1 cellular context compared by ENCODE assay signal in the genomic region with DNA sequence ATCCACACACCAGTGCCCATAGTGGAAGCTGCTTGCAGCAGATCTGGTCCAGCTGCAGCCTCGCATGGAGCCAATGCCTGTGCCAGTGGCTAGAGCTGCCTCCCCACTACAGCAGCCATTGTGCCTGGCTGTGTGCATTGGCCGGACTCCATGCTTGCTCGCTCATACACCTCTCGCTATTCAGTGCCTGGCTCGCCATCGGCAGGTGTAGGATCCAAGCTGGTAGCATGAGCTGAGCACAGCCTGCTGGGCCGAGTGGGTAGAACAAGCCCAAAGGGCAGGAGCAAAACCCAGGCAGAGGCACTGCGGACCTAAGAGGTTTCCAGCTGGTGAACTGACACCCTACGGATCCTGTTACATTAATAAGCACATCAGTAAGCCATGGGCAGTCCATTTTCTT.
TF ChIP-seq lines count a peak whose summit lies in the region.

No MANE protein-coding gene starts in this region.

TF ChIP-seq in GM23338, 12 proteins besides CTCF, POLR2A, EP300 and RAD21:
- TF ChIP-seq, protein P1, sequence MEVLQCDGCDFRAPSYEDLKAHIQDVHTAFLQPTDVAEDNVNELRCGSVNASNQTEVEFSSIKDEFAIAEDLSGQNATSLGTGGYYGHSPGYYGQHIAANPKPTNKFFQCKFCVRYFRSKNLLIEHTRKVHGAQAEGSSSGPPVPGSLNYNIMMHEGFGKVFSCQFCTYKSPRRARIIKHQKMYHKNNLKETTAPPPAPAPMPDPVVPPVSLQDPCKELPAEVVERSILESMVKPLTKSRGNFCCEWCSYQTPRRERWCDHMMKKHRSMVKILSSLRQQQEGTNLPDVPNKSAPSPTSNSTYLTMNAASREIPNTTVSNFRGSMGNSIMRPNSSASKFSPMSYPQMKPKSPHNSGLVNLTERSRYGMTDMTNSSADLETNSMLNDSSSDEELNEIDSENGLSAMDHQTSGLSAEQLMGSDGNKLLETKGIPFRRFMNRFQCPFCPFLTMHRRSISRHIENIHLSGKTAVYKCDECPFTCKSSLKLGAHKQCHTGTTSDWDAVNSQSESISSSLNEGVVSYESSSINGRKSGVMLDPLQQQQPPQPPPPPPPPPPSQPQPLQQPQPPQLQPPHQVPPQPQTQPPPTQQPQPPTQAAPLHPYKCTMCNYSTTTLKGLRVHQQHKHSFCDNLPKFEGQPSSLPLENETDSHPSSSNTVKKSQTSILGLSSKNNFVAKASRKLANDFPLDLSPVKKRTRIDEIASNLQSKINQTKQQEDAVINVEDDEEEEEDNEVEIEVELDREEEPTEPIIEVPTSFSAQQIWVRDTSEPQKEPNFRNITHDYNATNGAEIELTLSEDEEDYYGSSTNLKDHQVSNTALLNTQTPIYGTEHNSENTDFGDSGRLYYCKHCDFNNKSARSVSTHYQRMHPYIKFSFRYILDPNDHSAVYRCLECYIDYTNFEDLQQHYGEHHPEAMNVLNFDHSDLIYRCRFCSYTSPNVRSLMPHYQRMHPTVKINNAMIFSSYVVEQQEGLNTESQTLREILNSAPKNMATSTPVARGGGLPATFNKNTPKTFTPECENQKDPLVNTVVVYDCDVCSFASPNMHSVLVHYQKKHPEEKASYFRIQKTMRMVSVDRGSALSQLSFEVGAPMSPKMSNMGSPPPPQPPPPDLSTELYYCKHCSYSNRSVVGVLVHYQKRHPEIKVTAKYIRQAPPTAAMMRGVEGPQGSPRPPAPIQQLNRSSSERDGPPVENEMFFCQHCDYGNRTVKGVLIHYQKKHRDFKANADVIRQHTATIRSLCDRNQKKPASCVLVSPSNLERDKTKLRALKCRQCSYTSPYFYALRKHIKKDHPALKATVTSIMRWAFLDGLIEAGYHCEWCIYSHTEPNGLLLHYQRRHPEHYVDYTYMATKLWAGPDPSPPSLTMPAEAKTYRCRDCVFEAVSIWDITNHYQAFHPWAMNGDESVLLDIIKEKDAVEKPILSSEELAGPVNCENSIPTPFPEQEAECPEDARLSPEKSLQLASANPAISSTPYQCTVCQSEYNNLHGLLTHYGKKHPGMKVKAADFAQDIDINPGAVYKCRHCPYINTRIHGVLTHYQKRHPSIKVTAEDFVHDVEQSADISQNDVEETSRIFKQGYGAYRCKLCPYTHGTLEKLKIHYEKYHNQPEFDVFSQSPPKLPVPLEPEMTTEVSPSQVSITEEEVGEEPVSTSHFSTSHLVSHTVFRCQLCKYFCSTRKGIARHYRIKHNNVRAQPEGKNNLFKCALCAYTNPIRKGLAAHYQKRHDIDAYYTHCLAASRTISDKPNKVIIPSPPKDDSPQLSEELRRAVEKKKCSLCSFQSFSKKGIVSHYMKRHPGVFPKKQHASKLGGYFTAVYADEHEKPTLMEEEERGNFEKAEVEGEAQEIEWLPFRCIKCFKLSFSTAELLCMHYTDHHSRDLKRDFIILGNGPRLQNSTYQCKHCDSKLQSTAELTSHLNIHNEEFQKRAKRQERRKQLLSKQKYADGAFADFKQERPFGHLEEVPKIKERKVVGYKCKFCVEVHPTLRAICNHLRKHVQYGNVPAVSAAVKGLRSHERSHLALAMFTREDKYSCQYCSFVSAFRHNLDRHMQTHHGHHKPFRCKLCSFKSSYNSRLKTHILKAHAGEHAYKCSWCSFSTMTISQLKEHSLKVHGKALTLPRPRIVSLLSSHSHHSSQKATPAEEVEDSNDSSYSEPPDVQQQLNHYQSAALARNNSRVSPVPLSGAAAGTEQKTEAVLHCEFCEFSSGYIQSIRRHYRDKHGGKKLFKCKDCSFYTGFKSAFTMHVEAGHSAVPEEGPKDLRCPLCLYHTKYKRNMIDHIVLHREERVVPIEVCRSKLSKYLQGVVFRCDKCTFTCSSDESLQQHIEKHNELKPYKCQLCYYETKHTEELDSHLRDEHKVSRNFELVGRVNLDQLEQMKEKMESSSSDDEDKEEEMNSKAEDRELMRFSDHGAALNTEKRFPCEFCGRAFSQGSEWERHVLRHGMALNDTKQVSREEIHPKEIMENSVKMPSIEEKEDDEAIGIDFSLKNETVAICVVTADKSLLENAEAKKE (CRISPR knock-in tag; IDR thresholded peaks at IDR 0.05), result no peak
- TF ChIP-seq POLR2AphosphoS5 (IDR thresholded peaks at IDR 0.05; ENCODE audit: low read depth), result no peak
- no peak for TF ChIP-seq NANOG (IDR thresholded peaks at IDR 0.05; ENCODE audit: borderline replicate concordance)
- TF ChIP-seq ZNF331 (CRISPR knock-in tag; IDR thresholded peaks at IDR 0.05; ENCODE audit: low read depth), result no peak
- TF ChIP-seq REST (IDR thresholded peaks at IDR 0.05; ENCODE audit: unreplicated experiment), result no peak
- TF ChIP-seq JUNB (IDR thresholded peaks at IDR 0.05; ENCODE audit: unreplicated experiment), result no peak
- no peak for TF ChIP-seq CREB1 (CRISPR knock-in tag; IDR thresholded peaks at IDR 0.05; ENCODE audit: low read depth)
- TF ChIP-seq ZNF114 (CRISPR knock-in tag; IDR thresholded peaks at IDR 0.05), result no peak
- TF ChIP-seq EZH2phosphoT487 (IDR thresholded peaks at IDR 0.05; ENCODE audit: unreplicated experiment), result no peak
- TF ChIP-seq EZH2 (IDR thresholded peaks at IDR 0.05; ENCODE audit: low read depth, unreplicated experiment), result no peak
